Comparison of ENCODE assay signal across 1 cellular context in the genomic region with DNA sequence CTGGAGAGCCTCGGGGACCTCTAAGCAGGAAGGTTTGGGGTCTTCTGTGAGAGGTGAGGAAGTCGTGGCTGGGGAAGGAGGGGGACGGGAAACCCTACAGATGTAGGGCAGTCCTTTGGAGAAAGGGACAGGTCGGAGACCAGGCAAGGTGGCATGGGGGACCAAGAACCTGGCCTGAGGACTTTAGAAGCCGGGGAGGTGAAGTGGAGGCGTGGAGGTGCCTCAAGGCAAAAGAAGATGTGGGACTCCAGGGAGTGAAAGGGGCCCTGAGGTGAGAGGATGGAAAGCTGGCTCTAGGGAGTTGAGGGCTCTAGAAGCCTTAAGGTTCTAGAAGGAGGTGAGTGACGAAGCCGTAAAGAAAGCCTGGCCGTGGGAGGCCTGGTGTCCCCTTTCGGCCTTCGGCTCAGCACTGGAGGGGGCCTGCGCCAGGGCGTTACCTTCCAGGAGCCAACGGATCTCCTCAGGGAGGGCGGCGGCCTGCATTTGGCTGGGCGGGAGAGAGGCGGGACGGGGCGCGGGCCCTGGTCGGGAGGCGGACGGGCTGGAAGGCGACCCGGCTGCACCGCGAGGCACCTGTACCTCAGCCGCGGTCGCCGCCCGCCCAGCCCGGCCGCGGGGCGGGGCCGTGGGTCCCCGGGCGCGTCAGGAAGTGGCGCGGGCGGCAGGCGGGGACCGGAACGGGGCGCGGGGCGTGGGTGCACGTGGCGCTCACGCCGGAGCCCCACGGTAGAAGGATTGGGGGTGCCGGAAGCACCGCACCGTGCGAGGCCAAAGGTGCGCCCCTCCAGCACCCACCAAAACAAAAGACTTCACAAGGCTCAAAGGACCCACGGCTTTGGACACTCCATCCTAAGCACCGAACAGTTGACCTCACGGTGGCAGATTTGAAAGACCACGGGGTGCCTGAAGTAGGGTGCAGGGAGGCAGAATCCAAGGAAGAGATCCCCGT.
TF ChIP-seq lines count a peak whose summit lies in the region.

A gene (minus strand): TSS at position 577 of the 949 bp plus-strand sequence.

TF ChIP-seq in GM12878, 131 proteins besides CTCF, POLR2A, EP300 and RAD21 (continued from another document):
- TF ChIP-seq, protein P1, sequence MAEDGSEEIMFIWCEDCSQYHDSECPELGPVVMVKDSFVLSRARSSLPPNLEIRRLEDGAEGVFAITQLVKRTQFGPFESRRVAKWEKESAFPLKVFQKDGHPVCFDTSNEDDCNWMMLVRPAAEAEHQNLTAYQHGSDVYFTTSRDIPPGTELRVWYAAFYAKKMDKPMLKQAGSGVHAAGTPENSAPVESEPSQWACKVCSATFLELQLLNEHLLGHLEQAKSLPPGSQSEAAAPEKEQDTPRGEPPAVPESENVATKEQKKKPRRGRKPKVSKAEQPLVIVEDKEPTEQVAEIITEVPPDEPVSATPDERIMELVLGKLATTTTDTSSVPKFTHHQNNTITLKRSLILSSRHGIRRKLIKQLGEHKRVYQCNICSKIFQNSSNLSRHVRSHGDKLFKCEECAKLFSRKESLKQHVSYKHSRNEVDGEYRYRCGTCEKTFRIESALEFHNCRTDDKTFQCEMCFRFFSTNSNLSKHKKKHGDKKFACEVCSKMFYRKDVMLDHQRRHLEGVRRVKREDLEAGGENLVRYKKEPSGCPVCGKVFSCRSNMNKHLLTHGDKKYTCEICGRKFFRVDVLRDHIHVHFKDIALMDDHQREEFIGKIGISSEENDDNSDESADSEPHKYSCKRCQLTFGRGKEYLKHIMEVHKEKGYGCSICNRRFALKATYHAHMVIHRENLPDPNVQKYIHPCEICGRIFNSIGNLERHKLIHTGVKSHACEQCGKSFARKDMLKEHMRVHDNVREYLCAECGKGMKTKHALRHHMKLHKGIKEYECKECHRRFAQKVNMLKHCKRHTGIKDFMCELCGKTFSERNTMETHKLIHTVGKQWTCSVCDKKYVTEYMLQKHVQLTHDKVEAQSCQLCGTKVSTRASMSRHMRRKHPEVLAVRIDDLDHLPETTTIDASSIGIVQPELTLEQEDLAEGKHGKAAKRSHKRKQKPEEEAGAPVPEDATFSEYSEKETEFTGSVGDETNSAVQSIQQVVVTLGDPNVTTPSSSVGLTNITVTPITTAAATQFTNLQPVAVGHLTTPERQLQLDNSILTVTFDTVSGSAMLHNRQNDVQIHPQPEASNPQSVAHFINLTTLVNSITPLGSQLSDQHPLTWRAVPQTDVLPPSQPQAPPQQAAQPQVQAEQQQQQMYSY (CRISPR knock-in tag; IDR thresholded peaks at IDR 0.05): no peak
- no peak for TF ChIP-seq ASH2L (IDR thresholded peaks at IDR 0.05; ENCODE audit: borderline replicate concordance, low read depth)
- TF ChIP-seq NR2C1 (IDR thresholded peaks at IDR 0.05): peak; percentile 20; the same call in 1 of the 2 replicates
- no peak for TF ChIP-seq CBX3 (IDR thresholded peaks at IDR 0.05; ENCODE audit: borderline replicate concordance, low read depth)
- 0 out of 2 replicates have a peak, but pooled peaks have one; percentile 36 for TF ChIP-seq ZSCAN29 (IDR thresholded peaks at IDR 0.05)
- TF ChIP-seq, protein P2, sequence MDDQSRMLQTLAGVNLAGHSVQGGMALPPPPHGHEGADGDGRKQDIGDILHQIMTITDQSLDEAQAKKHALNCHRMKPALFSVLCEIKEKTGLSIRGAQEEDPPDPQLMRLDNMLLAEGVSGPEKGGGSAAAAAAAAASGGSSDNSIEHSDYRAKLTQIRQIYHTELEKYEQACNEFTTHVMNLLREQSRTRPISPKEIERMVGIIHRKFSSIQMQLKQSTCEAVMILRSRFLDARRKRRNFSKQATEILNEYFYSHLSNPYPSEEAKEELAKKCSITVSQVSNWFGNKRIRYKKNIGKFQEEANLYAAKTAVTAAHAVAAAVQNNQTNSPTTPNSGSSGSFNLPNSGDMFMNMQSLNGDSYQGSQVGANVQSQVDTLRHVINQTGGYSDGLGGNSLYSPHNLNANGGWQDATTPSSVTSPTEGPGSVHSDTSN (IDR thresholded peaks at IDR 0.05; ENCODE audit: insufficient replicate concordance, low read depth, low read length): no peak
- TF ChIP-seq MXI1 (IDR thresholded peaks at IDR 0.05; ENCODE audit: low read depth, low read length): peak; percentile 88
- TF ChIP-seq RAD51 (IDR thresholded peaks at IDR 0.05): 0 out of 2 replicates have a peak, but pooled peaks have one; percentile 19
- peak; percentile 33; the same call in 1 of the 2 replicates for TF ChIP-seq POLR2AphosphoS2 (IDR thresholded peaks at IDR 0.05; ENCODE audit: low read depth, low read length)
- TF ChIP-seq, protein P3, sequence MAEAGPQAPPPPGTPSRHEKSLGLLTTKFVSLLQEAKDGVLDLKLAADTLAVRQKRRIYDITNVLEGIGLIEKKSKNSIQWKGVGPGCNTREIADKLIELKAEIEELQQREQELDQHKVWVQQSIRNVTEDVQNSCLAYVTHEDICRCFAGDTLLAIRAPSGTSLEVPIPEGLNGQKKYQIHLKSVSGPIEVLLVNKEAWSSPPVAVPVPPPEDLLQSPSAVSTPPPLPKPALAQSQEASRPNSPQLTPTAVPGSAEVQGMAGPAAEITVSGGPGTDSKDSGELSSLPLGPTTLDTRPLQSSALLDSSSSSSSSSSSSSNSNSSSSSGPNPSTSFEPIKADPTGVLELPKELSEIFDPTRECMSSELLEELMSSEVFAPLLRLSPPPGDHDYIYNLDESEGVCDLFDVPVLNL (IDR thresholded peaks at IDR 0.05; ENCODE audit: low read depth, low read length): no peak
- TF ChIP-seq, protein P4, sequence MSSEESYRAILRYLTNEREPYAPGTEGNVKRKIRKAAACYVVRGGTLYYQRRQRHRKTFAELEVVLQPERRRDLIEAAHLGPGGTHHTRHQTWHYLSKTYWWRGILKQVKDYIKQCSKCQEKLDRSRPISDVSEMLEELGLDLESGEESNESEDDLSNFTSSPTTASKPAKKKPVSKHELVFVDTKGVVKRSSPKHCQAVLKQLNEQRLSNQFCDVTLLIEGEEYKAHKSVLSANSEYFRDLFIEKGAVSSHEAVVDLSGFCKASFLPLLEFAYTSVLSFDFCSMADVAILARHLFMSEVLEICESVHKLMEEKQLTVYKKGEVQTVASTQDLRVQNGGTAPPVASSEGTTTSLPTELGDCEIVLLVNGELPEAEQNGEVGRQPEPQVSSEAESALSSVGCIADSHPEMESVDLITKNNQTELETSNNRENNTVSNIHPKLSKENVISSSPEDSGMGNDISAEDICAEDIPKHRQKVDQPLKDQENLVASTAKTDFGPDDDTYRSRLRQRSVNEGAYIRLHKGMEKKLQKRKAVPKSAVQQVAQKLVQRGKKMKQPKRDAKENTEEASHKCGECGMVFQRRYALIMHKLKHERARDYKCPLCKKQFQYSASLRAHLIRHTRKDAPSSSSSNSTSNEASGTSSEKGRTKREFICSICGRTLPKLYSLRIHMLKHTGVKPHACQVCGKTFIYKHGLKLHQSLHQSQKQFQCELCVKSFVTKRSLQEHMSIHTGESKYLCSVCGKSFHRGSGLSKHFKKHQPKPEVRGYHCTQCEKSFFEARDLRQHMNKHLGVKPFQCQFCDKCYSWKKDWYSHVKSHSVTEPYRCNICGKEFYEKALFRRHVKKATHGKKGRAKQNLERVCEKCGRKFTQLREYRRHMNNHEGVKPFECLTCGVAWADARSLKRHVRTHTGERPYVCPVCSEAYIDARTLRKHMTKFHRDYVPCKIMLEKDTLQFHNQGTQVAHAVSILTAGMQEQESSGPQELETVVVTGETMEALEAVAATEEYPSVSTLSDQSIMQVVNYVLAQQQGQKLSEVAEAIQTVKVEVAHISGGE (CRISPR knock-in tag; IDR thresholded peaks at IDR 0.05): no peak
- peak; percentile 8 for TF ChIP-seq MYC (IDR thresholded peaks at IDR 0.05; ENCODE audit: insufficient read depth, insufficient read length, insufficient replicate concordance, low read length, severe bottlenecking)
- TF ChIP-seq, protein P5, sequence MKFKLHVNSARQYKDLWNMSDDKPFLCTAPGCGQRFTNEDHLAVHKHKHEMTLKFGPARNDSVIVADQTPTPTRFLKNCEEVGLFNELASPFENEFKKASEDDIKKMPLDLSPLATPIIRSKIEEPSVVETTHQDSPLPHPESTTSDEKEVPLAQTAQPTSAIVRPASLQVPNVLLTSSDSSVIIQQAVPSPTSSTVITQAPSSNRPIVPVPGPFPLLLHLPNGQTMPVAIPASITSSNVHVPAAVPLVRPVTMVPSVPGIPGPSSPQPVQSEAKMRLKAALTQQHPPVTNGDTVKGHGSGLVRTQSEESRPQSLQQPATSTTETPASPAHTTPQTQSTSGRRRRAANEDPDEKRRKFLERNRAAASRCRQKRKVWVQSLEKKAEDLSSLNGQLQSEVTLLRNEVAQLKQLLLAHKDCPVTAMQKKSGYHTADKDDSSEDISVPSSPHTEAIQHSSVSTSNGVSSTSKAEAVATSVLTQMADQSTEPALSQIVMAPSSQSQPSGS (IDR thresholded peaks at IDR 0.05; ENCODE audit: low read length): no peak
- 0 out of 3 replicates have a peak, but pooled peaks have one; percentile 11 for TF ChIP-seq POU2F2 (IDR thresholded peaks at IDR 0.05; ENCODE audit: borderline replicate concordance, low read depth, low read length)
- TF ChIP-seq ZNF24 (IDR thresholded peaks at IDR 0.05): no peak
- 0 out of 2 replicates have a peak, but pooled peaks have one; percentile 86 for TF ChIP-seq DPF2 (IDR thresholded peaks at IDR 0.05)
- TF ChIP-seq BRCA1 (IDR thresholded peaks at IDR 0.05; ENCODE audit: low read depth, low read length): no peak
- TF ChIP-seq, protein P6, sequence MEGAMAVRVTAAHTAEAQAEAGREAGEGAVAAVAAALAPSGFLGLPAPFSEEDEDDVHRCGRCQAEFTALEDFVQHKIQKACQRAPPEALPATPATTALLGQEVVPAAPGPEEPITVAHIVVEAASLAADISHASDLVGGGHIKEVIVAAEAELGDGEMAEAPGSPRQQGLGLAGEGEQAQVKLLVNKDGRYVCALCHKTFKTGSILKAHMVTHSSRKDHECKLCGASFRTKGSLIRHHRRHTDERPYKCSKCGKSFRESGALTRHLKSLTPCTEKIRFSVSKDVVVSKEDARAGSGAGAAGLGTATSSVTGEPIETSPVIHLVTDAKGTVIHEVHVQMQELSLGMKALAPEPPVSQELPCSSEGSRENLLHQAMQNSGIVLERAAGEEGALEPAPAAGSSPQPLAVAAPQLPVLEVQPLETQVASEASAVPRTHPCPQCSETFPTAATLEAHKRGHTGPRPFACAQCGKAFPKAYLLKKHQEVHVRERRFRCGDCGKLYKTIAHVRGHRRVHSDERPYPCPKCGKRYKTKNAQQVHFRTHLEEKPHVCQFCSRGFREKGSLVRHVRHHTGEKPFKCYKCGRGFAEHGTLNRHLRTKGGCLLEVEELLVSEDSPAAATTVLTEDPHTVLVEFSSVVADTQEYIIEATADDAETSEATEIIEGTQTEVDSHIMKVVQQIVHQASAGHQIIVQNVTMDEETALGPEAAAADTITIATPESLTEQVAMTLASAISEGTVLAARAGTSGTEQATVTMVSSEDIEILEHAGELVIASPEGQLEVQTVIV (IDR thresholded peaks at IDR 0.05; ENCODE audit: borderline replicate concordance, partially characterized antibody): peak; percentile 28
- peak; percentile 33; the same call in 1 of the 2 replicates for TF ChIP-seq POLR2AphosphoS5 (IDR thresholded peaks at IDR 0.05; ENCODE audit: low read length)
- peak; percentile 98 for TF ChIP-seq GATAD2B (conservative IDR thresholded peaks at IDR 0.05; ENCODE audit: low read depth)
- no peak for TF ChIP-seq RBBP5 (conservative IDR thresholded peaks at IDR 0.05)
- TF ChIP-seq HDAC2 (IDR thresholded peaks at IDR 0.05): no peak
